In genomic region chr6:132236281-132236680, GRCh38 we compare ENCODE assay signal across 19 cellular contexts.
"Had no signal": no experiment of that assay in that cellular context is flagged by ENCODE, and none has a peak within 500 bp of the region (broad histone marks: within the 10 kb centered on the region; RNA-seq: fewer than 3 reads in every experiment).

No MANE protein-coding gene starts in this region.

- H3K4me1 Mint-ChIP-seq: activated CD4-positive, alpha-beta T cell treated with anti-CD3 and anti-CD28 coated beads, Interleukin-2, amount 10 ng/mL, durations not matched to agents 24 days and 14 days; central memory CD8-positive, alpha-beta T cell had no signal

- H3K36me3 ChIP-seq: esophagus muscularis mucosa, gastroesophageal sphincter, heart left ventricle, upper lobe of right lung had no signal

- FAIRE-seq: endothelial cell of umbilical vein had no signal

- H3K27ac ChIP-seq: esophagus muscularis mucosa, gastroesophageal sphincter, heart left ventricle, upper lobe of right lung had no signal

- H3K27ac Mint-ChIP-seq: activated CD4-positive, alpha-beta T cell treated with anti-CD3 and anti-CD28 coated beads, Interleukin-2, amount 10 ng/mL, durations not matched to agents 24 days and 14 days; activated naive CD4-positive, alpha-beta T cell treated with anti-CD3 and anti-CD28 coated beads for 36 hours had no signal

- H3K4me3 ChIP-seq: esophagus muscularis mucosa, gastroesophageal sphincter, heart left ventricle, upper lobe of right lung had no signal

- H3K4me1 ChIP-seq: esophagus muscularis mucosa, gastroesophageal sphincter, upper lobe of right lung had no signal

- H3K27me3 ChIP-seq: esophagus muscularis mucosa, gastroesophageal sphincter, heart left ventricle, upper lobe of right lung had no signal

- H3K9me3 ChIP-seq: esophagus muscularis mucosa, gastroesophageal sphincter, heart left ventricle, upper lobe of right lung had no signal

- ATAC-seq: activated T-cell treated with anti-CD3 and anti-CD28 coated beads, Interleukin-2, amount 50 U/mL, for 4 hours; gastroesophageal sphincter; heart left ventricle; left ventricle myocardium superior; sciatic nerve; upper lobe of right lung had no signal

- H3K9me3 Mint-ChIP-seq: activated CD4-positive, alpha-beta T cell treated with anti-CD3 and anti-CD28 coated beads, Interleukin-2, amount 10 ng/mL, durations not matched to agents 24 days and 14 days; activated naive CD4-positive, alpha-beta T cell treated with anti-CD3 and anti-CD28 coated beads for 36 hours; activated T-cell treated with anti-CD3 and anti-CD28 coated beads, Interleukin-2, amount 50 U/mL, for 4 hours; central memory CD8-positive, alpha-beta T cell; neural crest cell had no signal

- DNase-seq: activated CD4-positive, alpha-beta T cell treated with anti-CD3 and anti-CD28 coated beads, Interleukin-2, amount 10 ng/mL, durations not matched to agents 24 days and 14 days; activated CD4-positive, CD25-positive, alpha-beta regulatory T cell; activated CD8-positive, alpha-beta memory T cell treated with anti-CD3 and anti-CD28 coated beads, Interleukin-2, amount 50 U/mL, for 4 hours; activated naive CD4-positive, alpha-beta T cell treated with anti-CD3 and anti-CD28 coated beads for 36 hours; activated T-cell treated with anti-CD3 and anti-CD28 coated beads, Interleukin-2, amount 50 U/mL, for 4 hours; cortex of kidney; effector CD4-positive, alpha-beta T cell; heart left ventricle; left ventricle myocardium superior; stimulated activated naive CD4-positive, alpha-beta T cell; T-helper 1 cell; T-helper 9 cell; upper lobe of right lung had no signal

- H3K4me3 Mint-ChIP-seq: activated CD4-positive, alpha-beta T cell treated with anti-CD3 and anti-CD28 coated beads, Interleukin-2, amount 10 ng/mL, durations not matched to agents 24 days and 14 days; activated naive CD4-positive, alpha-beta T cell treated with anti-CD3 and anti-CD28 coated beads for 36 hours; activated T-cell treated with anti-CD3 and anti-CD28 coated beads, Interleukin-2, amount 50 U/mL, for 4 hours; central memory CD8-positive, alpha-beta T cell; neural crest cell had no signal
